Comparison of ENCODE assay signal across 12 cellular contexts in genomic region chr2:60886962-60887361, GRCh38. TPM values are rescaled to one million over a fixed set of nuclear protein-coding genes. Genes with fewer than 3 reads are reported as not detected.
A peak's percentile ranks its signal among the peaks of the same experiment; 100 is the strongest.
DNase-seq lines count a peak whose midpoint lies in the region; ATAC-seq and TF ChIP-seq lines count a peak whose summit lies in the region.
"Had no signal": no experiment of that assay in that cellular context is flagged by ENCODE, and none has a peak within 500 bp of the region (broad histone marks: within the 10 kb centered on the region; RNA-seq: fewer than 3 reads in every experiment).

No MANE protein-coding gene starts in this region.

- TF ChIP-seq CTCF in natural killer cell (IDR thresholded peaks at IDR 0.05) (no peak), psoas muscle (IDR thresholded peaks at IDR 0.05) (no peak)

- peaks cover 21% of the 10 kb centered on the region for H3K4me1 ChIP-seq in psoas muscle

- CTCF ChIA-PET in HEK293T (lab: Yijun Ruan, JAX): interaction anchor here (0.6 kb wide), 1 partner anchor 147 kb away, joined by 3 read pairs; no protein-coding TSS in a partner anchor

- H3K27ac Mint-ChIP-seq in T-helper 2 cell treated with Interferon-gamma antibody and Interleukin-4, amounts not matched to agents 5 μg/mL and 100 μg/mL, for 36 hours: peak overlapping the region; percentile 46
- H3K27ac Mint-ChIP-seq in activated naive CD8-positive, alpha-beta T cell treated with anti-CD3 and anti-CD28 coated beads for 36 hours: no peak overlapping the region
- peak overlapping the region; percentile 63 to 76 for H3K27ac Mint-ChIP-seq in natural killer cell

- H3K27me3 Mint-ChIP-seq in T-helper 2 cell treated with Interferon-gamma antibody and Interleukin-4, amounts not matched to agents 5 μg/mL and 100 μg/mL, for 36 hours (ENCODE audit: low read depth): no peaks in the 10 kb centered on the region
- no peaks in the 10 kb centered on the region for H3K27me3 Mint-ChIP-seq in activated naive CD8-positive, alpha-beta T cell treated with anti-CD3 and anti-CD28 coated beads for 36 hours
- H3K27me3 Mint-ChIP-seq in natural killer cell (ENCODE audit: low read depth in 2 of 2): no peaks in the 10 kb centered on the region

- 70 to 80% (median 71%) methylated on average over 2 of the region's 2 CpGs for WGBS in psoas muscle, 3 donors

- POLR2A ChIA-PET in HEK293T (lab: Yijun Ruan, JAX): no interaction called here

- H3K36me3 ChIP-seq in psoas muscle (ENCODE audit: insufficient read depth in 1 of 2, low read depth in 1 of 2): peaks cover 0 to 5% of the 10 kb centered on the region in 2 donors
- H3K36me3 ChIP-seq: thoracic aorta had no signal

- H3K36me3 Mint-ChIP-seq in T-helper 2 cell treated with Interferon-gamma antibody and Interleukin-4, amounts not matched to agents 5 μg/mL and 100 μg/mL, for 36 hours (ENCODE audit: low read depth): peaks cover 31% of the 10 kb centered on the region
- peaks cover 67% of the 10 kb centered on the region for H3K36me3 Mint-ChIP-seq in activated naive CD8-positive, alpha-beta T cell treated with anti-CD3 and anti-CD28 coated beads for 36 hours
- H3K36me3 Mint-ChIP-seq in natural killer cell: peaks cover 8% of the 10 kb centered on the region

- no peaks in the 10 kb centered on the region for H3K9me3 ChIP-seq in psoas muscle
- H3K9me3 ChIP-seq: thoracic aorta had no signal

- H3K4me3 Mint-ChIP-seq in T-helper 2 cell treated with Interferon-gamma antibody and Interleukin-4, amounts not matched to agents 5 μg/mL and 100 μg/mL, for 36 hours: peak overlapping the region; percentile 40
- H3K4me3 Mint-ChIP-seq in activated naive CD8-positive, alpha-beta T cell treated with anti-CD3 and anti-CD28 coated beads for 36 hours: peak overlapping the region; percentile 58
- peak overlapping the region; percentile 49 for H3K4me3 Mint-ChIP-seq in natural killer cell

- no peaks in the 10 kb centered on the region for H3K9me3 Mint-ChIP-seq in T-helper 2 cell treated with Interferon-gamma antibody and Interleukin-4, amounts not matched to agents 5 μg/mL and 100 μg/mL, for 36 hours
- H3K9me3 Mint-ChIP-seq in activated naive CD8-positive, alpha-beta T cell treated with anti-CD3 and anti-CD28 coated beads for 36 hours: peaks cover 1% of the 10 kb centered on the region
- no peaks in the 10 kb centered on the region for H3K9me3 Mint-ChIP-seq in natural killer cell

- no peak overlapping the region for H3K27ac ChIP-seq in psoas muscle
- H3K27ac ChIP-seq: thoracic aorta had no signal

- H3K27me3 ChIP-seq in psoas muscle (ENCODE audit: insufficient read depth in 3 of 3, low read length in 2 of 3): no peaks in the 10 kb centered on the region

- no peak for DNase-seq in T-helper 2 cell treated with Interferon-gamma antibody and Interleukin-4, amounts not matched to agents 5 μg/mL and 100 μg/mL, for 36 hours (ENCODE audit: low spot score)
- DNase-seq in T-helper 2 cell: no peak
- DNase-seq in HEK293T (ENCODE audit: extremely low spot score): no peak
- no peak for DNase-seq in activated naive CD8-positive, alpha-beta T cell treated with anti-CD3 and anti-CD28 coated beads for 36 hours
- DNase-seq in natural killer cell: no peak
- no peak for DNase-seq in D341Med (ENCODE audit: low spot score)
- no peak for DNase-seq in stimulated activated CD4-positive, alpha-beta T cell treated with anti-CD3 and anti-CD28 coated beads, Interleukin-4, amount 100 ng/mL, for 1 hour
- DNase-seq in psoas muscle: no peak
- DNase-seq: amygdala, NCI-H1436, NCI-H510A had no signal

- no peak overlapping the region for H3K4me3 ChIP-seq in psoas muscle
- H3K4me3 ChIP-seq: thoracic aorta had no signal

- ATAC-seq in natural killer cell (no peak), psoas muscle (no peak)

- peaks cover 58% of the 10 kb centered on the region for H3K4me1 Mint-ChIP-seq in T-helper 2 cell treated with Interferon-gamma antibody and Interleukin-4, amounts not matched to agents 5 μg/mL and 100 μg/mL, for 36 hours (ENCODE audit: low read depth)
- peaks cover 57% of the 10 kb centered on the region for H3K4me1 Mint-ChIP-seq in activated naive CD8-positive, alpha-beta T cell treated with anti-CD3 and anti-CD28 coated beads for 36 hours
- peaks cover 77 to 81% of the 10 kb centered on the region in 2 donors for H3K4me1 Mint-ChIP-seq in natural killer cell

- intact Hi-C loops in natural killer cell (cut with micrococcal nuclease): no loop called here
- intact Hi-C loops in psoas muscle (cut with DNase I): loop anchor here in 1 of 2 donors (10.0 kb wide), 1 partner anchor 588 kb away; the partner anchor contains the start of gene USP34

TF ChIP-seq in HEK293T, 16 proteins besides CTCF, POLR2A, EP300 and RAD21:
- TF ChIP-seq, protein P1, sequence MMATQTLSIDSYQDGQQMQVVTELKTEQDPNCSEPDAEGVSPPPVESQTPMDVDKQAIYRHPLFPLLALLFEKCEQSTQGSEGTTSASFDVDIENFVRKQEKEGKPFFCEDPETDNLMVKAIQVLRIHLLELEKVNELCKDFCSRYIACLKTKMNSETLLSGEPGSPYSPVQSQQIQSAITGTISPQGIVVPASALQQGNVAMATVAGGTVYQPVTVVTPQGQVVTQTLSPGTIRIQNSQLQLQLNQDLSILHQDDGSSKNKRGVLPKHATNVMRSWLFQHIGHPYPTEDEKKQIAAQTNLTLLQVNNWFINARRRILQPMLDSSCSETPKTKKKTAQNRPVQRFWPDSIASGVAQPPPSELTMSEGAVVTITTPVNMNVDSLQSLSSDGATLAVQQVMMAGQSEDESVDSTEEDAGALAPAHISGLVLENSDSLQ (IDR thresholded peaks at IDR 0.05): peak; percentile 62
- TF ChIP-seq BHLHE40 (IDR thresholded peaks at IDR 0.05; ENCODE audit: borderline replicate concordance): no peak

RNA-seq across cellular contexts. Expression of gene REL, which starts 5.6 kb away (rescaled TPM):
- total RNA-seq in activated naive CD8-positive, alpha-beta T cell treated with anti-CD3 and anti-CD28 coated beads for 36 hours: 10 to 100 TPM; 61.5 to 62.4 TPM
- total RNA-seq in natural killer cell: 100 to 1,000 TPM; 128 to 197 (median 178) TPM
- 1 to 10 TPM; 4.0 to 6.9 (median 4.7) TPM for total RNA-seq in psoas muscle
- 1 to 10 TPM in 1 of 3 donors, under 1 TPM in 2; 0.49 to 2.3 (median 0.53) TPM for polyA plus RNA-seq in psoas muscle

Comparison
In these comparisons a context has a peak if more than half of its experiments do, and no peak if none do; other contexts are left out.
1. RNA of gene REL, which starts 5.6 kb away (total RNA-seq): 128 to 197 TPM in natural killer cell and 61.5 to 62.4 TPM in activated naive CD8-positive, alpha-beta T cell treated with anti-CD3 and anti-CD28 coated beads for 36 hours; 4.0 to 6.9 TPM in psoas muscle; every median in the first group is over 4 times any median in the second.
2. Peak in every context shown above with its lines, with median percentiles within 50 percentile points of each other: H3K4me3 Mint-ChIP-seq.